Comparison of ENCODE assay signal across 8 cellular contexts in the genomic region with DNA sequence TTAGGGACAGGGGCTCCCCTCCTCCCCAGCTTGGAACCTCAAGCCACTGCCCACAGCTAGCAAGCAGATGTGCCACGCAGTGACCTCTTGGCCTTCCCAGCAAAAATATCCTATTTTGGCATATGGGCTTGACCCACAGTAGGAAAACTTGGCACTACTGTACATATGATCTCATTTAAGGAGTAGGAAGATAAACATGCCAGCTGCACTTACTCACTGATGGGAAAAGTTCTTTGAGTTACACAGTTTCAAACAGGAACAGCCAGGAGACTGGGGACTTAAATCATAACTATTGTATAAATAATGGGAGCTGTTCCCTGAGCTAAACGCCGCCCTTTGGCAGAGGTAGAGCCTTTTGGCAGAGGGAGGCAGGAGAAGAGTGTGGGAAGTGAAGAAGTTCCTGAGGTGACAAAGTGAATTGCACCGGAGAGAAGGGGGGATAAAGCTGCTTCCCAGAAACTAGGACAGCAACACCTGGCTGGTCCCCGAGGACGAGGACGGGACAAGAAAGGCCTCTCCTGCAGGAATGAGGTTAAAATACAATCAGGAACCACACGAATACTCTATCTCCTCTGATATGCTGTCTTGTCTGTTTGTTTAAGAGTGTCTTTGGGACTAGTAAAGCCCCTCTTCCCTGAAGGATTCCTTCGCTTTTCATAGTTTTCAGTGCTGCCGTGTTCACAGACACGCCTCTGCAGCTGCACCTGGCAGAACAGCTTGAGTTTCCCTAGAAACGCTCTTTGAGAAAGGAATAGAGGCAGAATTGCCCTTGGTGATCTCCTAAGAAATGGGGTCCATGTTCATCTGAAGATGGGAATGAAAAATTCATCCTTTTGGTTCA. TPM values are rescaled to one million over a fixed set of nuclear protein-coding genes. Genes with fewer than 3 reads are reported as not detected.
A peak's percentile ranks its signal among the peaks of the same experiment; 100 is the strongest.
DNase-seq lines count a peak whose midpoint lies in the region; ATAC-seq and TF ChIP-seq lines count a peak whose summit lies in the region.

No MANE protein-coding gene starts in this region.

- no peak for TF ChIP-seq CTCF in astrocyte of the cerebellum (IDR thresholded peaks at IDR 0.05; ENCODE audit: low read depth, low read length, missing control alignments)
- no peak for TF ChIP-seq CTCF in left ventricle myocardium inferior (IDR thresholded peaks at IDR 0.05; ENCODE audit: borderline replicate concordance)
- TF ChIP-seq CTCF in gastrocnemius medialis (IDR thresholded peaks at IDR 0.05 in 4 of 5, conservative IDR thresholded peaks at IDR 0.05 in 1 of 5), result no peak

- H3K9me3 ChIP-seq in left ventricle myocardium inferior (replicated peaks) (no peaks in the 10 kb centered on the region), gastrocnemius medialis (no peaks in the 10 kb centered on the region)

- H3K36me3 ChIP-seq in left ventricle myocardium inferior (no peaks in the 10 kb centered on the region), gastrocnemius medialis (no peaks in the 10 kb centered on the region)

- DNase-seq in H4 (ENCODE audit: low spot score) (peak; percentile 77), astrocyte of the cerebellum (ENCODE audit: low read depth) (peak; percentile 67), left ventricle myocardium inferior (no peak), gastrocnemius medialis (no peak), cerebellar cortex (ENCODE audit: low spot score) (no peak), OCI-M1 (lab: John Stamatoyannopoulos, UW) (no peak), DMS79 (lab: John Stamatoyannopoulos, UW) (no peak)
- DNase-seq in stimulated activated CD4-positive, alpha-beta T cell treated with anti-CD3 and anti-CD28 coated beads, Interleukin-4, amount 100 ng/mL, for 24 hours, result no peak

- peaks cover 23% of the 10 kb centered on the region for H3K4me1 ChIP-seq in left ventricle myocardium inferior
- H3K4me1 ChIP-seq in gastrocnemius medialis, result peaks cover 41% of the 10 kb centered on the region in 2 donors

- in situ Hi-C loops in astrocyte of the cerebellum (cut with HindIII; ENCODE audit: low sequenced_read_pairs) (no loop called here), gastrocnemius medialis (cut with MboI; ENCODE audit: low sequenced_read_pairs in 4 of 4) (loop anchor here in 1 of 4 donors (25.0 kb wide), 1 partner anchor 240 kb away; a partner anchor contains a TSS)

- TF ChIP-seq POLR2A in gastrocnemius medialis (IDR thresholded peaks at IDR 0.05), result no peak

- intact Hi-C loops in left ventricle myocardium inferior (cut with micrococcal nuclease) (no loop called here), gastrocnemius medialis (cut with DNase I; ENCODE audit: low total_unique reads) (no loop called here)

- no peaks in the 10 kb centered on the region for H3K27me3 ChIP-seq in left ventricle myocardium inferior (ENCODE audit: low read depth)
- no peaks in the 10 kb centered on the region for H3K27me3 ChIP-seq in gastrocnemius medialis

- peak; percentile 42 to 67 for ATAC-seq in gastrocnemius medialis

- H3K4me3 ChIP-seq in astrocyte of the cerebellum (ENCODE audit: low read depth, low read length) (no peak overlapping the region), left ventricle myocardium inferior (peak overlapping the region; percentile 11), gastrocnemius medialis (peak overlapping the region; percentile 10 to 36 (median 20))

- H3K27ac ChIP-seq in left ventricle myocardium inferior (replicated peaks) (peak overlapping the region; percentile 62), gastrocnemius medialis (peak overlapping the region; percentile 68 to 78 (median 76))

RNA-seq across cellular contexts. Expression of a gene that starts 5.9 kb away (rescaled TPM):
- 9.6 and 14.2 TPM in 2 replicates for total RNA-seq in H4 (2014; rRNA removed; shearing (Covaris generic))
- total RNA-seq in left ventricle myocardium inferior (9.4 TPM), gastrocnemius medialis (10 to 100 TPM; 23.8 to 36.5 (median 31.8) TPM)

Comparison
In these comparisons a context has a peak if more than half of its experiments do, and no peak if none do; other contexts are left out.
1. DNase-seq: peak in H4 (single experiment) and astrocyte of the cerebellum (single experiment); none in left ventricle myocardium inferior (single experiment), gastrocnemius medialis (0 of 2), cerebellar cortex (single experiment), OCI-M1 (single experiment), stimulated activated CD4-positive, alpha-beta T cell treated with anti-CD3 and anti-CD28 coated beads, Interleukin-4, amount 100 ng/mL, for 24 hours (single experiment) and DMS79 (single experiment).